In genomic region chr6:161439093-161439492, GRCh38 we compare ENCODE assay signal across 9 cellular contexts.
DNase-seq lines count a peak whose midpoint lies in the region; ATAC-seq and TF ChIP-seq lines count a peak whose summit lies in the region.
"Had no signal": no experiment of that assay in that cellular context is flagged by ENCODE, and none has a peak within 500 bp of the region (broad histone marks: within the 10 kb centered on the region; RNA-seq: fewer than 3 reads in every experiment).

No MANE protein-coding gene starts in this region.

- H3K27me3 Mint-ChIP-seq in nephron progenitor cell (ENCODE audit: low read depth, poor library complexity) = peaks cover 2% of the 10 kb centered on the region

- no peak for TF ChIP-seq POLR2A in prostate gland (IDR thresholded peaks at IDR 0.05)

- H3K4me3 Mint-ChIP-seq in nephron progenitor cell = no peak overlapping the region

- H3K9me3 ChIP-seq in prostate gland = no peaks in the 10 kb centered on the region

- TF ChIP-seq CTCF in prostate gland (IDR thresholded peaks at IDR 0.05) (no peak), nephron progenitor cell (IDR thresholded peaks at IDR 0.05) (no peak)

- no peaks in the 10 kb centered on the region for H3K36me3 ChIP-seq in prostate gland

- intact Hi-C loops in prostate gland (cut with DNase I) = no loop called here

- H3K9me3 Mint-ChIP-seq in nephron progenitor cell = no peaks in the 10 kb centered on the region
- no peaks in the 10 kb centered on the region for H3K9me3 Mint-ChIP-seq in activated naive CD4-positive, alpha-beta T cell treated with anti-CD3 and anti-CD28 coated beads, Interleukin-2, amount 50 U/mL, for 72 hours

- no peak overlapping the region for H3K4me3 ChIP-seq in prostate gland

- DNase-seq in Ammon's horn (ENCODE audit: low spot score) (peak; percentile 92), NCI-H146 (lab: John Stamatoyannopoulos, UW) (peak; percentile 94), astrocyte of the hippocampus (ENCODE audit: low read depth, low spot score) (peak; percentile 94), lung microvascular endothelial cell (ENCODE audit: low read depth in 2 of 2) (peak; percentile 5 to 77), MV-4-11 (lab: John Stamatoyannopoulos, UW) (no peak), prostate gland (ENCODE audit: low spot score) (no peak), nephron progenitor cell (no peak)
- DNase-seq in activated naive CD4-positive, alpha-beta T cell treated with anti-CD3 and anti-CD28 coated beads, Interleukin-2, amount 50 U/mL, for 72 hours (ENCODE audit: low spot score in 2 of 2) = no peak

- 66% methylated on average over 12 of the region's 12 CpGs for WGBS in prostate gland

- no peak overlapping the region for H3K27ac ChIP-seq in prostate gland
- H3K27ac ChIP-seq: VCaP had no signal

- no peak for ATAC-seq in activated naive CD4-positive, alpha-beta T cell treated with anti-CD3 and anti-CD28 coated beads, Interleukin-2, amount 50 U/mL, for 72 hours

- H3K27ac Mint-ChIP-seq in nephron progenitor cell = no peak overlapping the region
- H3K27ac Mint-ChIP-seq in activated naive CD4-positive, alpha-beta T cell treated with anti-CD3 and anti-CD28 coated beads, Interleukin-2, amount 50 U/mL, for 72 hours = no peak overlapping the region

- H3K4me1 Mint-ChIP-seq in nephron progenitor cell = peaks cover 47% of the 10 kb centered on the region

- H3K36me3 Mint-ChIP-seq in nephron progenitor cell (ENCODE audit: low read depth) = no peaks in the 10 kb centered on the region
- H3K36me3 Mint-ChIP-seq in activated naive CD4-positive, alpha-beta T cell treated with anti-CD3 and anti-CD28 coated beads, Interleukin-2, amount 50 U/mL, for 72 hours = no peaks in the 10 kb centered on the region

- H3K4me1 ChIP-seq in prostate gland (replicated peaks) = no peaks in the 10 kb centered on the region

- H3K27me3 ChIP-seq in prostate gland (replicated peaks; ENCODE audit: insufficient read depth) = no peaks in the 10 kb centered on the region

Comparison
In these comparisons a context has a peak if more than half of its experiments do, and no peak if none do; other contexts are left out.
1. DNase-seq: peak in Ammon's horn (single experiment), NCI-H146 (single experiment), astrocyte of the hippocampus (single experiment) and lung microvascular endothelial cell (2 of 2); none in MV-4-11 (single experiment), prostate gland (single experiment), nephron progenitor cell (single experiment) and activated naive CD4-positive, alpha-beta T cell treated with anti-CD3 and anti-CD28 coated beads, Interleukin-2, amount 50 U/mL, for 72 hours (0 of 2).